22 cellular contexts compared by ENCODE assay signal in the genomic region with DNA sequence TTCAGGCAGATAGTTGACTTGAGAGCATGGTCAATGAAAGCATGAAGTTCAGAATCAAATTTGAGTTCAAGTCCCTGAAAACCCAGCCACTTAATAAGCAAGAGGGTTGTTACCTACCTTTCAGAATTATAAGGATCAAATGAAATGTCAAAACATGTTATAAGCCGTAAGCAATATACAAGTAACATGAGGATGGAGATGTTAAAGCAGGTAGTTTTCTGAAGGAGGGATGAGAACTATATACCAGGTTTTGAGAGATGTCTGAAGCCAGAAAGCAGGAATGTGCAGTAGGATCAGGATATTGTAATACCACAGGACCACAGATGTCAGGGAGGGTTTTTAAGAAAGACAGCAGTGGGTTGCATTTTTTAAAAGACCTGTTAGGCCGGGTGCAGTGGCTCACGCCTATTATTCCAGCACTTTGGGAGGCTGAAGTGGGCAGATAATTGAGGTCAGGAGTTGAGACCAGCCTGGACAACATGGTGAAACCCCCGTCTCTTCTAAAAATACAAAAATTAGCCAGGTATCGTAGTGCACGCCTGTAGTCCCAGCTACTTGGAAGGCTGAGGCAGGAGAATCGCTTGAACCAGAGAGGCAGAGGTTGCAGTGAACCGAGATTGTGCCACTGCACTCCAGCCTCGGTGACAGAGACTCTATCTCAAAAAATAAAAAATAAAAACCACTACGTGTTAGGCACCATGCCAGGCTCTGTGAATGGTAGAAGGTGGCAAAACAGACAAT. TPM values are rescaled to one million over a fixed set of nuclear protein-coding genes. Genes with fewer than 3 reads are reported as not detected.
DNase-seq lines count a peak whose midpoint lies in the region; ATAC-seq, FAIRE-seq and TF ChIP-seq lines count a peak whose summit lies in the region.
"Had no signal": no experiment of that assay in that cellular context is flagged by ENCODE, and none has a peak within 500 bp of the region (broad histone marks: within the 10 kb centered on the region; RNA-seq: fewer than 3 reads in every experiment).

No MANE protein-coding gene starts in this region.

- CTCF ChIA-PET in activated CD8-positive, alpha-beta T cell treated with anti-CD3 and anti-CD28 coated beads for 36 hours (lab: Charles Lee): no interaction called here

- no peaks in the 10 kb centered on the region for H3K9me3 Mint-ChIP-seq in activated CD8-positive, alpha-beta T cell treated with anti-CD3 and anti-CD28 coated beads for 36 hours
- no peaks in the 10 kb centered on the region for H3K9me3 Mint-ChIP-seq in naive B cell
- H3K9me3 Mint-ChIP-seq: stimulated activated naive B cell treated with anti-CD40 and anti-IgM and Interleukin-4, amounts not matched to agents 10 μg/mL and 1 μg/mL and 100 μg/mL, for 72 hours had no signal

- WGBS in sigmoid colon, 2 donors: 83 to 90% methylated on average over 10 of the region's 10 CpGs
- WGBS in suprapubic skin: 73% methylated on average over 10 of the region's 10 CpGs

- H3K27me3 Mint-ChIP-seq in activated CD8-positive, alpha-beta T cell treated with anti-CD3 and anti-CD28 coated beads for 36 hours: no peaks in the 10 kb centered on the region
- H3K27me3 Mint-ChIP-seq in naive B cell: no peaks in the 10 kb centered on the region
- H3K27me3 Mint-ChIP-seq: stimulated activated naive B cell treated with anti-CD40 and anti-IgM and Interleukin-4, amounts not matched to agents 10 μg/mL and 1 μg/mL and 100 μg/mL, for 72 hours had no signal

- TF ChIP-seq CTCF in D721Med (IDR thresholded peaks at IDR 0.05; ENCODE audit: insufficient read depth, missing control alignments) (no peak), sigmoid colon (IDR thresholded peaks at IDR 0.05) (no peak), suprapubic skin (IDR thresholded peaks at IDR 0.05) (no peak)
- TF ChIP-seq CTCF in activated CD8-positive, alpha-beta T cell treated with anti-CD3 and anti-CD28 coated beads for 36 hours (IDR thresholded peaks at IDR 0.05): no peak

- peak overlapping the region; percentile 21 for H3K27ac Mint-ChIP-seq in activated CD8-positive, alpha-beta T cell treated with anti-CD3 and anti-CD28 coated beads for 36 hours
- peak overlapping the region in 4 of 6 donors; percentile 5 to 54 (median 46) for H3K27ac Mint-ChIP-seq in naive B cell

- H3K4me1 Mint-ChIP-seq in activated CD8-positive, alpha-beta T cell treated with anti-CD3 and anti-CD28 coated beads for 36 hours (ENCODE audit: low read depth): peaks cover 10% of the 10 kb centered on the region
- H3K4me1 Mint-ChIP-seq in naive B cell: peaks cover 6 to 14% (median 8%) of the 10 kb centered on the region in 3 donors

- H3K27ac ChIP-seq in sigmoid colon (no peak overlapping the region), suprapubic skin (no peak overlapping the region)
- H3K27ac ChIP-seq: BLaER1 treated with 17β-estradiol and CSF1 and Interleukin-3, amounts not matched to agents 10 nM and 100 nM; coronary artery; epithelial cell of prostate; gastrocnemius medialis; left lung had no signal

- peak; percentile 11 for FAIRE-seq in D721Med (lab: Jason Lieb, UNC)

- peaks cover 7% of the 10 kb centered on the region for H3K36me3 Mint-ChIP-seq in activated CD8-positive, alpha-beta T cell treated with anti-CD3 and anti-CD28 coated beads for 36 hours (ENCODE audit: low read depth)
- H3K36me3 Mint-ChIP-seq in naive B cell: no peaks in the 10 kb centered on the region

- no peak for ATAC-seq in activated CD8-positive, alpha-beta T cell treated with anti-CD3 and anti-CD28 coated beads for 36 hours
- ATAC-seq in naive B cell (ENCODE audit: low read depth in 2 of 2): no peak
- ATAC-seq: gastrocnemius medialis; left lung; stimulated activated naive B cell treated with anti-CD40 and anti-IgM and Interleukin-4, amounts not matched to agents 10 μg/mL and 1 μg/mL and 100 μg/mL, for 72 hours had no signal

- TF ChIP-seq EP300 in sigmoid colon (IDR thresholded peaks at IDR 0.05) (no peak), suprapubic skin (IDR thresholded peaks at IDR 0.05) (no peak)

- H3K9me3 ChIP-seq in sigmoid colon (no peaks in the 10 kb centered on the region), suprapubic skin (no peaks in the 10 kb centered on the region)
- H3K9me3 ChIP-seq: BLaER1 treated with 17β-estradiol and CSF1 and Interleukin-3, amounts not matched to agents 10 nM and 100 nM; gastrocnemius medialis; HAP-1; left lung had no signal

- DNase-seq in DMS 273 (lab: John Stamatoyannopoulos, UW; ENCODE audit: unreplicated experiment) (peak; percentile 6), DMS 273 treated with DMSO at 0.1 percent for 48 hours (lab: John Stamatoyannopoulos, UW) (no peak), D721Med (ENCODE audit: insufficient read length, low spot score) (no peak), naive B cell (no peak), HuH-7.5 (ENCODE audit: low spot score) (no peak), sigmoid colon (no peak), suprapubic skin (ENCODE audit: low spot score in 2 of 2) (no peak)
- no peak for DNase-seq in activated CD8-positive, alpha-beta T cell treated with anti-CD3 and anti-CD28 coated beads for 36 hours
- DNase-seq: 8988T; activated effector memory CD4-positive, alpha-beta T cell treated with Interleukin-2 at 50 U/mL for 16 hours; DND-41; gastrocnemius medialis; Karpas-422; left lung; stimulated activated CD4-positive, alpha-beta T cell treated with anti-CD3 and anti-CD28 coated beads, Interleukin-12 subunit alpha, Interleukin-12 subunit beta, amount 100 ng/mL, for 4 hours; stimulated activated naive B cell treated with anti-CD40 and anti-IgM and Interleukin-4, amounts not matched to agents 10 μg/mL and 1 μg/mL and 100 μg/mL, for 72 hours; T-helper 1 cell; trophoblast cell had no signal

- H3K4me3 Mint-ChIP-seq in activated CD8-positive, alpha-beta T cell treated with anti-CD3 and anti-CD28 coated beads for 36 hours: no peak overlapping the region
- H3K4me3 Mint-ChIP-seq in naive B cell: peak overlapping the region in 2 of 8 donors; percentile 9 to 66
- H3K4me3 Mint-ChIP-seq: stimulated activated naive B cell treated with anti-CD40 and anti-IgM and Interleukin-4, amounts not matched to agents 10 μg/mL and 1 μg/mL and 100 μg/mL, for 72 hours had no signal

- TF ChIP-seq POLR2A in sigmoid colon (IDR thresholded peaks at IDR 0.05): no peak
- TF ChIP-seq POLR2A in suprapubic skin (IDR thresholded peaks at IDR 0.05): no peak

- H3K27me3 ChIP-seq in sigmoid colon (no peaks in the 10 kb centered on the region), suprapubic skin (no peaks in the 10 kb centered on the region)
- H3K27me3 ChIP-seq: BLaER1 treated with 17β-estradiol and CSF1 and Interleukin-3, amounts not matched to agents 10 nM and 100 nM; gastrocnemius medialis; left lung had no signal

- H3K36me3 ChIP-seq in sigmoid colon (peaks cover 0 to 23% (median 4%) of the 10 kb centered on the region in 4 donors), suprapubic skin (peaks cover 13% of the 10 kb centered on the region)

- intact Hi-C loops in activated CD8-positive, alpha-beta T cell treated with anti-CD3 and anti-CD28 coated beads for 36 hours (cut with micrococcal nuclease): loop anchor here (10.0 kb wide), 1 partner anchor 225 kb away; no protein-coding TSS in a partner anchor
- intact Hi-C loops in sigmoid colon (cut with DNase I): loop anchor here (10.0 kb wide), 1 partner anchor 845 kb away; the partner anchor contains the start of gene GATM

- no peak overlapping the region for H3K4me3 ChIP-seq in sigmoid colon
- no peak overlapping the region for H3K4me3 ChIP-seq in suprapubic skin
- H3K4me3 ChIP-seq: BLaER1 treated with 17β-estradiol and CSF1 and Interleukin-3, amounts not matched to agents 10 nM and 100 nM; coronary artery; gastrocnemius medialis; HAP-1; left lung had no signal

- H3K4me1 ChIP-seq in sigmoid colon (peaks cover 0 to 4% (median 2%) of the 10 kb centered on the region in 4 donors), suprapubic skin (peaks cover 4% of the 10 kb centered on the region)
- H3K4me1 ChIP-seq: HAP-1 had no signal

- POLR2A ChIA-PET in activated CD8-positive, alpha-beta T cell treated with anti-CD3 and anti-CD28 coated beads for 36 hours (lab: Charles Lee): interaction anchor here (1.2 kb wide), 2 partner anchors 9 to 114 kb away, joined by 3 to 4 read pairs; no protein-coding TSS in a partner anchor

RNA-seq across cellular contexts. Expression of gene EIF3J, which starts 6.9 kb away (rescaled TPM):
- 100 to 1,000 TPM; 109 to 112 TPM for total RNA-seq in activated CD8-positive, alpha-beta T cell treated with anti-CD3 and anti-CD28 coated beads for 36 hours
- polyA plus RNA-seq in naive B cell (ENCODE audit: low read depth in 6 of 6): 10 to 100 TPM in 5 of 6 donors, 1 to 10 TPM in 1; 9.3 to 22.5 (median 13.1) TPM
- 10 to 100 TPM; 50.4 to 92.0 (median 56.7) TPM for total RNA-seq in sigmoid colon
- 10 to 100 TPM; 39.6 to 50.1 (median 44.2) TPM for polyA plus RNA-seq in sigmoid colon
- 10 to 100 TPM; 41.4 to 71.7 (median 57.7) TPM for total RNA-seq in suprapubic skin
